9 cellular contexts compared by ENCODE assay signal in the genomic region with DNA sequence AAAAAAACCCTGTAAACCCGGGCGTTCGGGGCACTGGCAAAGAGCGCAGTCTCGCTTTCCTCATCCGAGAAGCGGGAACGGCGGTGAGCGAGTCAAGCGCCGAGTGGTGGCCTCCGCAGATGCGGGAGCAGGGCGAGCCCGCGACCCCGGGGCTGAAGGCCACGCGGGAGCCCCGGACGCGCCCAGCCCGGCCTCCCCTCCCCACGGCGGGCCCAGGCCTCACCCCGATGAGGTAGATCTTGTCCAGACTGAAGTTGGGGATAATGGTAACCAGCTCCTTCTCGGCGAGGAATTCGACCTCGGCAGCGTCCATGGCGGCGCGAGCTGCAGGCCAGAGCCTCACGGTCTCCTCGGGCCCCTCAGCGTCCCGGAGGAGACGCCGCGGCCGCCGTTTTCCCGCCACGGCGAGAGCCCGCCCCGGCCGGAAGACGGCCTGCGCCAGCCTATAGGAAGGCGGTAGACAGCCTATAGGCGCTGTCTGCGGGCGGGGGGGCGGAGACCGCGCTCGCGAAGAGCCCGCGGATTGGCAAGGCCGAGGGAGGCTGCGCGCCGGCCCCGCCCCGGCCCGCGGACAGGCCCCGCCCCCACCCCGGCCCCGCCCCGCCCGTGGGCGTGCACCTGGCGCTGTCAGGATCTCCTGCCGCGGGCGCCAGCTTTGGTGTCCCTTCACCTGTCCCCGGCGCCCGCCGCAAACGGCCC. TPM values are rescaled to one million over a fixed set of nuclear protein-coding genes. Genes with fewer than 3 reads are reported as not detected.
DNase-seq lines count a peak whose midpoint lies in the region; ATAC-seq, FAIRE-seq and TF ChIP-seq lines count a peak whose summit lies in the region.
"Had no signal": no experiment of that assay in that cellular context is flagged by ENCODE, and none has a peak within 500 bp of the region (broad histone marks: within the 10 kb centered on the region; RNA-seq: fewer than 3 reads in every experiment).

A gene (minus strand): TSS at position 369 of the 699 bp plus-strand sequence. CDS start 56 bp downstream, at position 313.

- no peaks in the 10 kb centered on the region for H3K27me3 ChIP-seq in BE2C
- no peaks in the 10 kb centered on the region for H3K27me3 ChIP-seq in liver (ENCODE audit: control insufficient read depth in 4 of 4, insufficient read depth in 4 of 4, low read length in 3 of 4)

- FAIRE-seq in GM19239 (lab: Jason Lieb, UNC) = peak; percentile 26
- FAIRE-seq: colon had no signal

- no peak for TF ChIP-seq RAD21 in liver (IDR thresholded peaks at IDR 0.05)

- WGBS in liver = 2% methylated on average over 86 of the region's 86 CpGs

- H3K4me3 ChIP-seq in BE2C (ENCODE audit: low read depth, low read length) = peak within 1 kb of the TSS; percentile 66
- H3K4me3 ChIP-seq in liver (ENCODE audit: low read depth in 1 of 3, low read length in 3 of 3) = peak within 1 kb of the TSS; percentile 63 to 77 (median 67)

- H3K4me1 ChIP-seq in BE2C (no peaks in the 10 kb centered on the region), liver (ENCODE audit: control insufficient read depth in 4 of 4, insufficient read depth in 4 of 4, low read length in 3 of 4) (peaks cover 3 to 9% (median 5%) of the 10 kb centered on the region in 4 donors)

- H3K36me3 ChIP-seq in BE2C = peaks cover 15% of the 10 kb centered on the region
- no peaks in the 10 kb centered on the region for H3K36me3 ChIP-seq in liver (ENCODE audit: control insufficient read depth in 4 of 4, insufficient read depth in 3 of 4, low read depth in 1 of 4, low read length in 3 of 4)

- H3K9me3 ChIP-seq in BE2C = no peaks in the 10 kb centered on the region
- H3K9me3 ChIP-seq in liver (ENCODE audit: control insufficient read depth in 4 of 4, low read length in 3 of 4) = no peaks in the 10 kb centered on the region

- TF ChIP-seq CTCF in BE2C (IDR thresholded peaks at IDR 0.05; ENCODE audit: low read depth, low read length) (no peak), liver (IDR thresholded peaks at IDR 0.05; ENCODE audit: low read depth, low read length, missing input control) (no peak)

- DNase-seq in BE2C = peak; percentile 97
- peak; percentile 100 for DNase-seq in GM19239 (ENCODE audit: insufficient read length, low spot score)
- peak; percentile 93 for DNase-seq in NCI-H748 (lab: John Stamatoyannopoulos, UW; ENCODE audit: unreplicated experiment)
- peak; percentile 87 for DNase-seq in activated CD4-positive, alpha-beta T cell treated with anti-CD3 and anti-CD28 coated beads, Interleukin-2, amount 50 U/mL, for 1 hour
- peak; percentile 90 for DNase-seq in dermis blood vessel endothelial cell
- DNase-seq in stimulated activated CD4-positive, alpha-beta T cell treated with anti-CD3 and anti-CD28 coated beads, Interleukin-2, amount 100 ng/mL, for 48 hours = peak; percentile 81 to 87

- H3K9ac ChIP-seq in liver (ENCODE audit: low read depth in 1 of 2, low read length in 2 of 2) = no peak within 1 kb of the TSS

- peak; percentile 94 for ATAC-seq in HG03439 (IDR thresholded peaks at IDR 0.05; ENCODE audit: unreplicated experiment)

- no peak within 1 kb of the TSS for H3K27ac ChIP-seq in liver (ENCODE audit: low read depth in 1 of 2, low read length in 2 of 2)

TF ChIP-seq in liver, 16 proteins besides CTCF, POLR2A, EP300 and RAD21:
- TF ChIP-seq SP1 (IDR thresholded peaks at IDR 0.05) = no peak
- TF ChIP-seq GABPA (IDR thresholded peaks at IDR 0.05 in 1 of 2, conservative IDR thresholded peaks at IDR 0.05 in 1 of 2) = peak in 1 of 2 donors; percentile 68

RNA-seq across cellular contexts. Expression of the gene that starts here (rescaled TPM):
- polyA plus RNA-seq in BE2C (2012; ENCODE audit: insufficient read depth, insufficient read length, low read depth) = 6.0 TPM
- 6.6 and 8.6 TPM in 2 replicates for total RNA-seq in dermis blood vessel endothelial cell
- 1 to 10 TPM in 1 of 2 donors, under 1 TPM in 1; 0.17 to 9.3 TPM for total RNA-seq in liver
- polyA plus RNA-seq in liver = 1 to 10 TPM in 1 of 2 donors, under 1 TPM in 1; 0.69 to 1.0 TPM
